1 cellular context compared by ENCODE assay signal in genomic region chr6:125923371-125923877, GRCh38.
TF ChIP-seq lines count a peak whose summit lies in the region.

No MANE protein-coding gene starts in this region.

TF ChIP-seq in K562, 482 proteins besides CTCF, POLR2A, EP300 and RAD21 (continued from another document and continues in another):
- TF ChIP-seq RBM14 (IDR thresholded peaks at IDR 0.05; ENCODE audit: borderline replicate concordance, insufficient read depth, low read depth, low read length) (no peak), U2AF1 (optimal IDR thresholded peaks at IDR 0.05; ENCODE audit: low read depth, low read length) (no peak), SNAPC5 (CRISPR knock-in tag; IDR thresholded peaks at IDR 0.05) (no peak), ZNF780A (CRISPR knock-in tag; IDR thresholded peaks at IDR 0.05) (no peak), RCOR1 (IDR thresholded peaks at IDR 0.05; ENCODE audit: borderline replicate concordance in 1 of 2, low read depth in 2 of 2, low read length in 2 of 2) (peak in 1 of 2 experiments; percentile 79; a peak in 2 of 4 replicates), ZNF174 (CRISPR knock-in tag; IDR thresholded peaks at IDR 0.05) (no peak), L3MBTL2 (IDR thresholded peaks at IDR 0.05) (no peak), HMGN3 (IDR thresholded peaks at IDR 0.05; ENCODE audit: borderline replicate concordance, extremely low read depth, insufficient read length, low read depth, low read length) (no peak), SNRNP70 (optimal IDR thresholded peaks at IDR 0.05; ENCODE audit: low read depth, low read length) (no peak), GATAD2A (IDR thresholded peaks at IDR 0.05) (no peak), EHMT2 (IDR thresholded peaks at IDR 0.05) (no peak), ZNF76 (CRISPR knock-in tag; IDR thresholded peaks at IDR 0.05; ENCODE audit: borderline replicate concordance) (no peak), AFF1 (IDR thresholded peaks at IDR 0.05; ENCODE audit: low read depth in 1 of 2, partially characterized antibody in 2 of 2) (no peak), CEBPB (tag; IDR thresholded peaks at IDR 0.05) (peak; percentile 87), RUNX1 (IDR thresholded peaks at IDR 0.05; ENCODE audit: low read depth) (no peak), BCLAF1 (IDR thresholded peaks at IDR 0.05; ENCODE audit: borderline replicate concordance in 1 of 2, control insufficient read depth in 1 of 2, low read depth in 2 of 2, low read length in 1 of 2) (no peak), EGR1 (conservative IDR thresholded peaks at IDR 0.05) (no peak), SIRT6 (IDR thresholded peaks at IDR 0.05; ENCODE audit: low read depth, low read length) (no peak), PREB (CRISPR knock-in tag; IDR thresholded peaks at IDR 0.05) (no peak), SPI1 (IDR thresholded peaks at IDR 0.05; ENCODE audit: borderline replicate concordance, low read depth, low read length) (no peak), RBM17 (IDR thresholded peaks at IDR 0.05; ENCODE audit: borderline replicate concordance, low read depth, low read length) (no peak), SRSF1 (IDR thresholded peaks at IDR 0.05; ENCODE audit: low read depth, low read length) (no peak), NR3C1 (CRISPR knock-in tag; IDR thresholded peaks at IDR 0.05) (no peak), NCOA1 (IDR thresholded peaks at IDR 0.05; ENCODE audit: low read depth) (peak; percentile 49), DIDO1 (tag; IDR thresholded peaks at IDR 0.05; ENCODE audit: low read depth) (no peak), DLX4 (CRISPR knock-in tag; IDR thresholded peaks at IDR 0.05) (no peak), ZNF583 (CRISPR knock-in tag; IDR thresholded peaks at IDR 0.05) (no peak), NCOA2 (IDR thresholded peaks at IDR 0.05; ENCODE audit: partially characterized antibody in 2 of 2) (no peak), ZSCAN32 (CRISPR knock-in tag; IDR thresholded peaks at IDR 0.05) (peak; percentile 57; the same call in 1 of the 2 replicates), TRIM28 (IDR thresholded peaks at IDR 0.05) (no peak), ETV1 (tag; conservative IDR thresholded peaks at IDR 0.05; ENCODE audit: low read depth) (peak; percentile 44), CEBPZ (IDR thresholded peaks at IDR 0.05; ENCODE audit: borderline replicate concordance, low read depth, low read length) (no peak)
- TF ChIP-seq, protein P1, sequence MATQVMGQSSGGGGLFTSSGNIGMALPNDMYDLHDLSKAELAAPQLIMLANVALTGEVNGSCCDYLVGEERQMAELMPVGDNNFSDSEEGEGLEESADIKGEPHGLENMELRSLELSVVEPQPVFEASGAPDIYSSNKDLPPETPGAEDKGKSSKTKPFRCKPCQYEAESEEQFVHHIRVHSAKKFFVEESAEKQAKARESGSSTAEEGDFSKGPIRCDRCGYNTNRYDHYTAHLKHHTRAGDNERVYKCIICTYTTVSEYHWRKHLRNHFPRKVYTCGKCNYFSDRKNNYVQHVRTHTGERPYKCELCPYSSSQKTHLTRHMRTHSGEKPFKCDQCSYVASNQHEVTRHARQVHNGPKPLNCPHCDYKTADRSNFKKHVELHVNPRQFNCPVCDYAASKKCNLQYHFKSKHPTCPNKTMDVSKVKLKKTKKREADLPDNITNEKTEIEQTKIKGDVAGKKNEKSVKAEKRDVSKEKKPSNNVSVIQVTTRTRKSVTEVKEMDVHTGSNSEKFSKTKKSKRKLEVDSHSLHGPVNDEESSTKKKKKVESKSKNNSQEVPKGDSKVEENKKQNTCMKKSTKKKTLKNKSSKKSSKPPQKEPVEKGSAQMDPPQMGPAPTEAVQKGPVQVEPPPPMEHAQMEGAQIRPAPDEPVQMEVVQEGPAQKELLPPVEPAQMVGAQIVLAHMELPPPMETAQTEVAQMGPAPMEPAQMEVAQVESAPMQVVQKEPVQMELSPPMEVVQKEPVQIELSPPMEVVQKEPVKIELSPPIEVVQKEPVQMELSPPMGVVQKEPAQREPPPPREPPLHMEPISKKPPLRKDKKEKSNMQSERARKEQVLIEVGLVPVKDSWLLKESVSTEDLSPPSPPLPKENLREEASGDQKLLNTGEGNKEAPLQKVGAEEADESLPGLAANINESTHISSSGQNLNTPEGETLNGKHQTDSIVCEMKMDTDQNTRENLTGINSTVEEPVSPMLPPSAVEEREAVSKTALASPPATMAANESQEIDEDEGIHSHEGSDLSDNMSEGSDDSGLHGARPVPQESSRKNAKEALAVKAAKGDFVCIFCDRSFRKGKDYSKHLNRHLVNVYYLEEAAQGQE (CRISPR knock-in tag; IDR thresholded peaks at IDR 0.05; ENCODE audit: low read depth), result no peak
- TF ChIP-seq, protein P2, sequence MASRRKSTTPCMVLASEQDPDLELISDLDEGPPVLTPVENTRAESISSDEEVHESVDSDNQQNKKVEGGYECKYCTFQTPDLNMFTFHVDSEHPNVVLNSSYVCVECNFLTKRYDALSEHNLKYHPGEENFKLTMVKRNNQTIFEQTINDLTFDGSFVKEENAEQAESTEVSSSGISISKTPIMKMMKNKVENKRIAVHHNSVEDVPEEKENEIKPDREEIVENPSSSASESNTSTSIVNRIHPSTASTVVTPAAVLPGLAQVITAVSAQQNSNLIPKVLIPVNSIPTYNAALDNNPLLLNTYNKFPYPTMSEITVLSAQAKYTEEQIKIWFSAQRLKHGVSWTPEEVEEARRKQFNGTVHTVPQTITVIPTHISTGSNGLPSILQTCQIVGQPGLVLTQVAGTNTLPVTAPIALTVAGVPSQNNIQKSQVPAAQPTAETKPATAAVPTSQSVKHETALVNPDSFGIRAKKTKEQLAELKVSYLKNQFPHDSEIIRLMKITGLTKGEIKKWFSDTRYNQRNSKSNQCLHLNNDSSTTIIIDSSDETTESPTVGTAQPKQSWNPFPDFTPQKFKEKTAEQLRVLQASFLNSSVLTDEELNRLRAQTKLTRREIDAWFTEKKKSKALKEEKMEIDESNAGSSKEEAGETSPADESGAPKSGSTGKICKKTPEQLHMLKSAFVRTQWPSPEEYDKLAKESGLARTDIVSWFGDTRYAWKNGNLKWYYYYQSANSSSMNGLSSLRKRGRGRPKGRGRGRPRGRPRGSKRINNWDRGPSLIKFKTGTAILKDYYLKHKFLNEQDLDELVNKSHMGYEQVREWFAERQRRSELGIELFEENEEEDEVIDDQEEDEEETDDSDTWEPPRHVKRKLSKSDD (conservative IDR thresholded peaks at IDR 0.05; ENCODE audit: low read length), result no peak
- TF ChIP-seq, protein P3, sequence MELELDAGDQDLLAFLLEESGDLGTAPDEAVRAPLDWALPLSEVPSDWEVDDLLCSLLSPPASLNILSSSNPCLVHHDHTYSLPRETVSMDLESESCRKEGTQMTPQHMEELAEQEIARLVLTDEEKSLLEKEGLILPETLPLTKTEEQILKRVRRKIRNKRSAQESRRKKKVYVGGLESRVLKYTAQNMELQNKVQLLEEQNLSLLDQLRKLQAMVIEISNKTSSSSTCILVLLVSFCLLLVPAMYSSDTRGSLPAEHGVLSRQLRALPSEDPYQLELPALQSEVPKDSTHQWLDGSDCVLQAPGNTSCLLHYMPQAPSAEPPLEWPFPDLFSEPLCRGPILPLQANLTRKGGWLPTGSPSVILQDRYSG (tag; conservative IDR thresholded peaks at IDR 0.05; ENCODE audit: low read depth), result peak; percentile 83
- TF ChIP-seq, protein P4, sequence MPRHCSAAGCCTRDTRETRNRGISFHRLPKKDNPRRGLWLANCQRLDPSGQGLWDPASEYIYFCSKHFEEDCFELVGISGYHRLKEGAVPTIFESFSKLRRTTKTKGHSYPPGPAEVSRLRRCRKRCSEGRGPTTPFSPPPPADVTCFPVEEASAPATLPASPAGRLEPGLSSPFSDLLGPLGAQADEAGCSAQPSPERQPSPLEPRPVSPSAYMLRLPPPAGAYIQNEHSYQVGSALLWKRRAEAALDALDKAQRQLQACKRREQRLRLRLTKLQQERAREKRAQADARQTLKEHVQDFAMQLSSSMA (CRISPR knock-in tag; IDR thresholded peaks at IDR 0.05), result no peak
- TF ChIP-seq, protein P5, sequence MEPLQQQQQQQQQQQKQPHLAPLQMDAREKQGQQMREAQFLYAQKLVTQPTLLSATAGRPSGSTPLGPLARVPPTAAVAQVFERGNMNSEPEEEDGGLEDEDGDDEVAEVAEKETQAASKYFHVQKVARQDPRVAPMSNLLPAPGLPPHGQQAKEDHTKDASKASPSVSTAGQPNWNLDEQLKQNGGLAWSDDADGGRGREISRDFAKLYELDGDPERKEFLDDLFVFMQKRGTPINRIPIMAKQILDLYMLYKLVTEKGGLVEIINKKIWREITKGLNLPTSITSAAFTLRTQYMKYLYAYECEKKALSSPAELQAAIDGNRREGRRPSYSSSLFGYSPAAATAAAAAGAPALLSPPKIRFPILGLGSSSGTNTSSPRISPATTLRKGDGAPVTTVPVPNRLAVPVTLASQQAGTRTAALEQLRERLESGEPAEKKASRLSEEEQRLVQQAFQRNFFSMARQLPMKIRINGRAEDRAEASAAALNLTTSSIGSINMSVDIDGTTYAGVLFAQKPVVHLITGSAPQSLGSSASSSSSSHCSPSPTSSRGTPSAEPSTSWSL (CRISPR knock-in tag; IDR thresholded peaks at IDR 0.05; ENCODE audit: borderline replicate concordance), result no peak
